24 cellular contexts compared by ENCODE assay signal in genomic region chr6:81731814-81732213, GRCh38. TPM values are rescaled to one million over a fixed set of nuclear protein-coding genes. Genes with fewer than 3 reads are reported as not detected.
DNase-seq lines count a peak whose midpoint lies in the region; ATAC-seq and TF ChIP-seq lines count a peak whose summit lies in the region.
"Had no signal": no experiment of that assay in that cellular context is flagged by ENCODE, and none has a peak within 500 bp of the region (broad histone marks: within the 10 kb centered on the region; RNA-seq: fewer than 3 reads in every experiment).

No MANE protein-coding gene starts in this region.

- H2AFZ ChIP-seq in smooth muscle cell (ENCODE audit: low read depth): no peak overlapping the region

- no peak overlapping the region for H3K4me3 Mint-ChIP-seq in stimulated activated memory B cell treated with anti-CD40 and anti-IgM and Interleukin-4, amounts not matched to agents 10 μg/mL and 1 μg/mL and 100 μg/mL, for 72 hours
- H3K4me3 Mint-ChIP-seq: activated CD4-positive, alpha-beta T cell treated with anti-CD3 and anti-CD28 coated beads, Interleukin-2, amount 10 ng/mL, durations not matched to agents 24 days and 14 days; activated naive CD4-positive, alpha-beta T cell treated with anti-CD3 and anti-CD28 coated beads for 36 hours; activated T-cell treated with anti-CD3 and anti-CD28 coated beads, Interleukin-2, amount 50 U/mL, for 72 hours; central memory CD8-positive, alpha-beta T cell; memory B cell had no signal

- no peaks in the 10 kb centered on the region for H4K20me1 ChIP-seq in smooth muscle cell (ENCODE audit: low read depth)

- no peaks in the 10 kb centered on the region for H3K27me3 ChIP-seq in smooth muscle cell (ENCODE audit: low read depth)
- H3K27me3 ChIP-seq in spleen (replicated peaks in 1 of 7): no peaks in the 10 kb centered on the region
- H3K27me3 ChIP-seq: neutrophil, uterus had no signal

- H3K27ac ChIP-seq in smooth muscle cell (ENCODE audit: low read depth) (peak overlapping the region; percentile 72), spleen (no peak overlapping the region)
- H3K27ac ChIP-seq: neutrophil, RWPE1, uterus, VCaP had no signal

- 21% methylated on average over 1 of the region's 1 CpG for WGBS in smooth muscle cell (ENCODE audit: low lambda C conversion rate)
- WGBS in spleen, 5 donors: 29 to 81% (median 58%) methylated on average over 1 of the region's 1 CpG

- H3K36me3 ChIP-seq in smooth muscle cell (ENCODE audit: low read depth) (no peaks in the 10 kb centered on the region), spleen (no peaks in the 10 kb centered on the region)
- H3K36me3 ChIP-seq: neutrophil, uterus had no signal

- H3K27ac Mint-ChIP-seq in stimulated activated memory B cell treated with anti-CD40 and anti-IgM and Interleukin-4, amounts not matched to agents 10 μg/mL and 1 μg/mL and 100 μg/mL, for 72 hours: no peak overlapping the region
- H3K27ac Mint-ChIP-seq: activated CD4-positive, alpha-beta T cell treated with anti-CD3 and anti-CD28 coated beads, Interleukin-2, amount 10 ng/mL, durations not matched to agents 24 days and 14 days; activated naive CD4-positive, alpha-beta T cell treated with anti-CD3 and anti-CD28 coated beads for 36 hours; activated T-cell treated with anti-CD3 and anti-CD28 coated beads, Interleukin-2, amount 50 U/mL, for 72 hours; memory B cell; progenitor cell of endocrine pancreas had no signal

- ATAC-seq in Right ventricle myocardium inferior: peak; percentile 62
- peak; percentile 23 for ATAC-seq in HG03432 (IDR thresholded peaks at IDR 0.05; ENCODE audit: unreplicated experiment)
- no peak for ATAC-seq in stimulated activated memory B cell treated with anti-CD40 and anti-IgM and Interleukin-4, amounts not matched to agents 10 μg/mL and 1 μg/mL and 100 μg/mL, for 72 hours

- TF ChIP-seq CTCF in fibroblast of mammary gland (conservative IDR thresholded peaks at IDR 0.05; ENCODE audit: control insufficient read depth, insufficient read depth, low read depth, low read length) (no peak), smooth muscle cell (IDR thresholded peaks at IDR 0.05; ENCODE audit: borderline replicate concordance, insufficient read depth, poor library complexity, severe bottlenecking) (no peak), spleen (IDR thresholded peaks at IDR 0.05 in 8 of 11, conservative IDR thresholded peaks at IDR 0.05 in 3 of 11) (no peak)

- no peaks in the 10 kb centered on the region for H3K4me1 Mint-ChIP-seq in stimulated activated memory B cell treated with anti-CD40 and anti-IgM and Interleukin-4, amounts not matched to agents 10 μg/mL and 1 μg/mL and 100 μg/mL, for 72 hours
- H3K4me1 Mint-ChIP-seq: central memory CD8-positive, alpha-beta T cell; memory B cell had no signal

- H3K4me2 ChIP-seq in smooth muscle cell: no peak overlapping the region

- H3K36me3 Mint-ChIP-seq in stimulated activated memory B cell treated with anti-CD40 and anti-IgM and Interleukin-4, amounts not matched to agents 10 μg/mL and 1 μg/mL and 100 μg/mL, for 72 hours: no peaks in the 10 kb centered on the region
- H3K36me3 Mint-ChIP-seq: memory B cell had no signal

- no peak overlapping the region for H3K4me3 ChIP-seq in fibroblast of mammary gland (ENCODE audit: control insufficient read depth, low read depth, low read length)
- H3K4me3 ChIP-seq in smooth muscle cell: no peak overlapping the region
- no peak overlapping the region for H3K4me3 ChIP-seq in spleen
- H3K4me3 ChIP-seq: uterus had no signal

- no peak for TF ChIP-seq POLR2A in spleen (IDR thresholded peaks at IDR 0.05)

- no peaks in the 10 kb centered on the region for H3K27me3 Mint-ChIP-seq in stimulated activated memory B cell treated with anti-CD40 and anti-IgM and Interleukin-4, amounts not matched to agents 10 μg/mL and 1 μg/mL and 100 μg/mL, for 72 hours
- H3K27me3 Mint-ChIP-seq: activated CD4-positive, alpha-beta T cell treated with anti-CD3 and anti-CD28 coated beads, Interleukin-2, amount 10 ng/mL, durations not matched to agents 24 days and 14 days; central memory CD8-positive, alpha-beta T cell; memory B cell; progenitor cell of endocrine pancreas had no signal

- H3F3A ChIP-seq in smooth muscle cell (ENCODE audit: low read depth): no peaks in the 10 kb centered on the region

- H3K4me1 ChIP-seq in smooth muscle cell (ENCODE audit: low read depth): no peaks in the 10 kb centered on the region
- H3K4me1 ChIP-seq in spleen: peaks cover 0 to 4% (median 0%) of the 10 kb centered on the region in 6 donors
- H3K4me1 ChIP-seq: uterus had no signal

- H3K9ac ChIP-seq in smooth muscle cell (ENCODE audit: low read depth): peak overlapping the region; percentile 43

- DNase-seq in Right ventricle myocardium inferior (ENCODE audit: missing footprints) (no peak), cardiac septum (ENCODE audit: low spot score) (no peak), fibroblast of mammary gland (ENCODE audit: low read depth) (peak; percentile 59), smooth muscle cell (lab: John Stamatoyannopoulos, UW; ENCODE audit: unreplicated experiment) (no peak), HuH-7.5 (ENCODE audit: low spot score) (no peak), spleen (no peak)
- DNase-seq: activated CD4-positive, alpha-beta T cell treated with anti-CD3 and anti-CD28 coated beads, Interleukin-2, amount 10 ng/mL, durations not matched to agents 24 days and 14 days; activated naive CD4-positive, alpha-beta T cell treated with anti-CD3 and anti-CD28 coated beads for 36 hours; activated T-cell treated with anti-CD3 and anti-CD28 coated beads, Interleukin-2, amount 50 U/mL, for 72 hours; C1 segment of cervical spinal cord; dermis blood vessel endothelial cell; NCI-H1048; NCI-H1694 treated with DMSO at 0.1 percent for 48 hours; NCI-H526 treated with DMSO at 0.1 percent for 48 hours; stimulated activated CD4-positive, alpha-beta T cell treated with anti-CD3 and anti-CD28 coated beads, Interleukin-2, amount 100 ng/mL, for 24 hours; uterus had no signal

- intact Hi-C loops in Right ventricle myocardium inferior (cut with DNase I) (no loop called here), cardiac septum (cut with DNase I) (no loop called here), spleen (cut with DNase I; ENCODE audit: low total_unique reads) (no loop called here)

- H3K9me3 ChIP-seq in smooth muscle cell (replicated peaks; ENCODE audit: low read depth): no peaks in the 10 kb centered on the region
- H3K9me3 ChIP-seq in spleen: peaks cover 0 to 9% (median 0%) of the 10 kb centered on the region in 8 donors
- H3K9me3 ChIP-seq: neutrophil had no signal

- no peaks in the 10 kb centered on the region for H3K9me3 Mint-ChIP-seq in stimulated activated memory B cell treated with anti-CD40 and anti-IgM and Interleukin-4, amounts not matched to agents 10 μg/mL and 1 μg/mL and 100 μg/mL, for 72 hours
- H3K9me3 Mint-ChIP-seq: activated CD4-positive, alpha-beta T cell treated with anti-CD3 and anti-CD28 coated beads, Interleukin-2, amount 10 ng/mL, durations not matched to agents 24 days and 14 days; activated naive CD4-positive, alpha-beta T cell treated with anti-CD3 and anti-CD28 coated beads for 36 hours; activated T-cell treated with anti-CD3 and anti-CD28 coated beads, Interleukin-2, amount 50 U/mL, for 72 hours; central memory CD8-positive, alpha-beta T cell had no signal

- H3K79me2 ChIP-seq in smooth muscle cell (ENCODE audit: low read depth): peaks cover 31% of the 10 kb centered on the region

RNA-seq across cellular contexts. Expression of gene TENT5A, which starts 20.7 kb away (rescaled TPM):
- total RNA-seq in Right ventricle myocardium inferior (60.9 TPM), cardiac septum (35.2 TPM), smooth muscle cell (151 and 162 TPM in 2 replicates), spleen (10 to 100 TPM in 6 of 7 donors, 1 to 10 TPM in 1; 10.0 to 25.2 (median 17.4) TPM)
- polyA plus RNA-seq in smooth muscle cell (123 and 137 TPM in 2 replicates), spleen (1 to 10 TPM; 3.0 to 5.8 (median 4.4) TPM)
